Comparison of ENCODE assay signal across 1 cellular context in the genomic region with DNA sequence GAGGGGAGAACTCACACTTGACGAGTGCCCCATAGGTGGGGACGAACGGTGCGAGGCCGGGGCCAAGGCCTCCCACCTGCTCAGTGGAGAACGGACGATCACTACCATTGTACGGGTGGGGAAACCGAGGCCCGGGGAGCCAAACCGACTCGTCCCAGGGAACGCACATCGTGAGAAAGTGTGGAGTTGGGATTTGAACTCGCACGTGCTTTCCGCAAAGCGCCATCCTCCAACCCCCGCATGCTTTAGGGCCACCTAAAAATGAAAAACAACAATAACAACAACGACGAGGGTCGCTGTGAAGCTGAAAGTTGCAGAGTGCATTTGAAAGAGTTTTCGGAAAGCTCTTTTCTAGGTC.
TF ChIP-seq lines count a peak whose summit lies in the region.

No MANE protein-coding gene starts in this region.

TF ChIP-seq in H1, 55 proteins besides CTCF, POLR2A, EP300 and RAD21:
- TF ChIP-seq MAFK (IDR thresholded peaks at IDR 0.05; ENCODE audit: low read depth, low read length), result no peak
- no peak for TF ChIP-seq ZNF274 (IDR thresholded peaks at IDR 0.05; ENCODE audit: borderline replicate concordance, extremely low read depth, low read length)
- TF ChIP-seq E2F6 (IDR thresholded peaks at IDR 0.05), result peak; percentile 43; the same call in 1 of the 2 replicates
- peak; percentile 56; the same call in 1 of the 2 replicates for TF ChIP-seq MAX (IDR thresholded peaks at IDR 0.05)
- TF ChIP-seq EZH2 (IDR thresholded peaks at IDR 0.05; ENCODE audit: low read depth, low read length, severe bottlenecking), result no peak
- TF ChIP-seq HDAC2 (IDR thresholded peaks at IDR 0.05; ENCODE audit: borderline replicate concordance in 1 of 2, low read depth in 2 of 2, low read length in 2 of 2), result no peak
- no peak for TF ChIP-seq ATF3 (IDR thresholded peaks at IDR 0.05; ENCODE audit: insufficient read depth, low read depth, low read length)
